In the genomic region with DNA sequence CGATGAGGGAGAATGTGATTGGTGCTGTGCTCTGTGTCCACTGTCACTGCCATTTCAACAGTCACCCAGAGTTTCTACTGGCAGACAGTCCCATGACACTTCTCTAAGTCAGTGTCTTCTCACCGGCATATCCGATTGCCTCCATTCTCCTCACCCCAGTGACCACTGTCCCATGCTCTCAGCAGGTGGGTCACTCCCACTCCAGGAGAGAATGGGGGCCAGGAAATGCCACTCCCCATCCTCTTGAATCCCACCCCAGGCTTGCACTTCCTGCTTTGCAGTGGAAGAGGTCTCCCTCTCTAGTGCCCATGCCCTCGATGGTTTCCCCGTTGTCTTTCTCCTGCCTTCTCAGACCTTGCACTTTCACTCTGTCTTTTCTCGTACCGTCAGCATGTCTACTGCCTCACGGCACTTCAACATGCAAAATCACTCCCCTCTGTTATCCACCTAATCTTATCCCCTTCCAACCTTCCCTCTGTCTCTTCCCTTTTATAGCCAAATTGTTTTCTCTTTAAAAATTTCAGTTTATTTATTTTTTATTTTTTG, we compare ENCODE assay signal across 16 cellular contexts. TPM values are rescaled to one million over a fixed set of nuclear protein-coding genes. Genes with fewer than 3 reads are reported as not detected.
DNase-seq lines count a peak whose midpoint lies in the region; ATAC-seq, FAIRE-seq and TF ChIP-seq lines count a peak whose summit lies in the region.
"Had no signal": no experiment of that assay in that cellular context is flagged by ENCODE, and none has a peak within 500 bp of the region (broad histone marks: within the 10 kb centered on the region; RNA-seq: fewer than 3 reads in every experiment).

No MANE protein-coding gene starts in this region.

- intact Hi-C loops in Right ventricle myocardium superior (cut with DNase I) (loop anchor here (10.0 kb wide), 1 partner anchor 113 kb away; no protein-coding TSS in a partner anchor), right cardiac atrium (cut with DNase I) (loop anchor here in 1 of 4 donors (5.0 kb wide), 1 partner anchor 50 kb away; no protein-coding TSS in a partner anchor), kidney (cut with DNase I) (no loop called here), testis (cut with DNase I; ENCODE audit: low total_unique reads) (no loop called here)
- intact Hi-C loops in activated CD4-positive, alpha-beta memory T cell treated with anti-CD3 and anti-CD28 coated beads for 36 hours (cut with micrococcal nuclease), result loop anchor here (5.0 to 10.0 kb wide), 2 partner anchors 113 to 540 kb away; no protein-coding TSS in a partner anchor

- POLR2A ChIA-PET in activated CD4-positive, alpha-beta memory T cell treated with anti-CD3 and anti-CD28 coated beads for 36 hours (lab: Charles Lee), result no interaction called here

- H3K36me3 Mint-ChIP-seq in activated CD4-positive, alpha-beta memory T cell treated with anti-CD3 and anti-CD28 coated beads for 36 hours, result peaks cover 19% of the 10 kb centered on the region

- 26% methylated on average over 8 of the region's 8 CpGs for WGBS in right cardiac atrium
- 47 to 48% methylated on average over 8 of the region's 8 CpGs for WGBS in testis, 2 donors

- TF ChIP-seq CTCF in kidney (IDR thresholded peaks at IDR 0.05; ENCODE audit: borderline replicate concordance, extremely low read depth, insufficient read depth) (no peak), testis (IDR thresholded peaks at IDR 0.05) (no peak)

- CTCF ChIA-PET in activated CD4-positive, alpha-beta memory T cell treated with anti-CD3 and anti-CD28 coated beads for 36 hours (lab: Charles Lee), result no interaction called here

- no peak for ATAC-seq in Right ventricle myocardium superior (ENCODE audit: poor library complexity)
- ATAC-seq in right cardiac atrium, result no peak
- ATAC-seq in HG02970 (IDR thresholded peaks at IDR 0.05; ENCODE audit: low FRiP score, unreplicated experiment), result no peak

- no peaks in the 10 kb centered on the region for H3K9me3 Mint-ChIP-seq in activated CD4-positive, alpha-beta memory T cell treated with anti-CD3 and anti-CD28 coated beads for 36 hours

- no peak overlapping the region for H3K4me3 Mint-ChIP-seq in activated CD4-positive, alpha-beta memory T cell treated with anti-CD3 and anti-CD28 coated beads for 36 hours

- peak overlapping the region; percentile 62 for H3K27ac Mint-ChIP-seq in activated CD4-positive, alpha-beta memory T cell treated with anti-CD3 and anti-CD28 coated beads for 36 hours

- DNase-seq in Right ventricle myocardium superior (peak; percentile 4), right cardiac atrium (no peak), kidney (peak; percentile 45), testis (peak; percentile 11), Kasumi-1 (lab: John Stamatoyannopoulos, UW) (no peak)
- DNase-seq in activated CD4-positive, alpha-beta memory T cell treated with anti-CD3 and anti-CD28 coated beads for 36 hours, result no peak
- DNase-seq in central memory CD4-positive, alpha-beta T cell, result no peak
- DNase-seq: activated CD4-positive, alpha-beta T cell treated with anti-CD3 and anti-CD28 coated beads, Interleukin-2, amount 50 U/mL, for 4 hours; brain microvascular endothelial cell; esophagus squamous epithelium; NCI-H446 treated with DMSO at 0.1 percent for 48 hours; SK-N-SH; stimulated activated CD4-positive, alpha-beta T cell treated with anti-CD3 and anti-CD28 coated beads, Interleukin-2, amount 100 ng/mL, for 48 hours had no signal

- FAIRE-seq in kidney (lab: Jason Lieb, UNC), result no peak
- FAIRE-seq: keratinocyte had no signal

- H3K4me1 Mint-ChIP-seq in activated CD4-positive, alpha-beta memory T cell treated with anti-CD3 and anti-CD28 coated beads for 36 hours (ENCODE audit: low read depth), result peaks cover 23% of the 10 kb centered on the region

- no peak overlapping the region for H3K9ac ChIP-seq in kidney (ENCODE audit: low read length in 2 of 2)
- H3K9ac ChIP-seq: SK-N-SH had no signal

- H3K36me3 ChIP-seq in kidney (ENCODE audit: control insufficient read depth in 1 of 2, insufficient read depth in 2 of 2, low read length in 2 of 2), result peaks cover 0 to 3% of the 10 kb centered on the region in 2 donors
- no peaks in the 10 kb centered on the region for H3K36me3 ChIP-seq in testis (ENCODE audit: low read depth, missing control alignments)
- H3K36me3 ChIP-seq: neutrophil had no signal

- H3K4me1 ChIP-seq in right cardiac atrium (ENCODE audit: control insufficient read depth, insufficient read depth, low read length), result peaks cover 3% of the 10 kb centered on the region
- peaks cover 0 to 4% of the 10 kb centered on the region in 2 donors for H3K4me1 ChIP-seq in kidney (ENCODE audit: control insufficient read depth in 1 of 2, insufficient read depth in 1 of 2, low read depth in 1 of 2, low read length in 2 of 2)
- peaks cover 7% of the 10 kb centered on the region for H3K4me1 ChIP-seq in testis

- H3K4me3 ChIP-seq in right cardiac atrium (ENCODE audit: low read length) (no peak overlapping the region), kidney (ENCODE audit: low read length in 2 of 2) (no peak overlapping the region), testis (no peak overlapping the region)
- H3K4me3 ChIP-seq: esophagus squamous epithelium had no signal

- H3K27me3 Mint-ChIP-seq in activated CD4-positive, alpha-beta memory T cell treated with anti-CD3 and anti-CD28 coated beads for 36 hours, result no peaks in the 10 kb centered on the region

- H3K9me3 ChIP-seq in right cardiac atrium (ENCODE audit: control insufficient read depth, low read length), result no peaks in the 10 kb centered on the region
- no peaks in the 10 kb centered on the region for H3K9me3 ChIP-seq in kidney (ENCODE audit: control insufficient read depth in 1 of 2, low read length in 2 of 2)
- no peaks in the 10 kb centered on the region for H3K9me3 ChIP-seq in testis
- H3K9me3 ChIP-seq: esophagus squamous epithelium, neutrophil, SK-N-SH had no signal

- H3K27ac ChIP-seq in right cardiac atrium (ENCODE audit: low read length), result no peak overlapping the region
- no peak overlapping the region for H3K27ac ChIP-seq in kidney (ENCODE audit: low read depth in 2 of 2, low read length in 2 of 2)
- H3K27ac ChIP-seq in testis, result no peak overlapping the region
- H3K27ac ChIP-seq: brain microvascular endothelial cell, neutrophil had no signal

- no peaks in the 10 kb centered on the region for H3K27me3 ChIP-seq in right cardiac atrium (ENCODE audit: control insufficient read depth, insufficient read depth)
- no peaks in the 10 kb centered on the region for H3K27me3 ChIP-seq in testis
- H3K27me3 ChIP-seq: brain microvascular endothelial cell, esophagus squamous epithelium, neutrophil had no signal

- no peak for TF ChIP-seq POLR2A in testis (IDR thresholded peaks at IDR 0.05)

RNA-seq across cellular contexts. Expression of gene EP400, which starts 2.2 kb away (rescaled TPM):
- total RNA-seq in Right ventricle myocardium superior, result 12.3 TPM
- total RNA-seq in right cardiac atrium, result 10 to 100 TPM; 15.5 to 21.6 (median 18.1) TPM
- 10.1 TPM for polyA plus RNA-seq in right cardiac atrium
- total RNA-seq in activated CD4-positive, alpha-beta memory T cell treated with anti-CD3 and anti-CD28 coated beads for 36 hours, result 10 to 100 TPM; 39.9 to 45.5 TPM
- 44.7 TPM for total RNA-seq in kidney
- polyA plus RNA-seq in kidney (ENCODE audit: insufficient read depth, low read depth, low replicate concordance), result 7.5 TPM
- total RNA-seq in testis, result 10 to 100 TPM; 69.4 to 83.0 TPM
- 44.2 TPM for polyA plus RNA-seq in testis (ENCODE audit: insufficient read depth, low read depth, low replicate concordance)

RNA-seq across cellular contexts. Expression of gene PUS1, which starts 18.5 kb away (rescaled TPM):
- total RNA-seq in Right ventricle myocardium superior (5.8 TPM), right cardiac atrium (10 to 100 TPM in 1 of 4 donors, 1 to 10 TPM in 3; 7.2 to 13.7 (median 7.9) TPM), kidney (28.8 TPM), testis (10 to 100 TPM; 25.2 to 26.0 TPM)
- polyA plus RNA-seq in right cardiac atrium (7.2 TPM), kidney (ENCODE audit: insufficient read depth, low read depth, low replicate concordance) (16.1 TPM), testis (ENCODE audit: insufficient read depth, low read depth, low replicate concordance) (16.9 TPM)
- total RNA-seq in activated CD4-positive, alpha-beta memory T cell treated with anti-CD3 and anti-CD28 coated beads for 36 hours, result 10 to 100 TPM; 48.6 to 53.9 TPM

RNA-seq across cellular contexts. Expression of gene ULK1, which starts 53.1 kb away (rescaled TPM):
- total RNA-seq in Right ventricle myocardium superior (49.8 TPM), right cardiac atrium (10 to 100 TPM; 33.4 to 51.3 (median 48.0) TPM), kidney (33.4 TPM), testis (10 to 100 TPM; 49.9 to 53.5 TPM)
- polyA plus RNA-seq in right cardiac atrium (29.4 TPM), kidney (ENCODE audit: insufficient read depth, low read depth, low replicate concordance) (11.4 TPM), testis (ENCODE audit: insufficient read depth, low read depth, low replicate concordance) (29.2 TPM)
- 10 to 100 TPM; 13.8 to 17.8 TPM for total RNA-seq in activated CD4-positive, alpha-beta memory T cell treated with anti-CD3 and anti-CD28 coated beads for 36 hours

Comparison
In these comparisons a context has a peak if more than half of its experiments do, and no peak if none do; other contexts are left out.
1. DNase-seq: peak in Right ventricle myocardium superior (single experiment), kidney (single experiment) and testis (single experiment); none in right cardiac atrium (0 of 3), activated CD4-positive, alpha-beta memory T cell treated with anti-CD3 and anti-CD28 coated beads for 36 hours (single experiment), central memory CD4-positive, alpha-beta T cell (single experiment) and Kasumi-1 (0 of 2).
2. intact Hi-C loops: an anchor here in Right ventricle myocardium superior (10.0 kb wide) and activated CD4-positive, alpha-beta memory T cell treated with anti-CD3 and anti-CD28 coated beads for 36 hours (5.0 to 10.0 kb wide); none called in kidney and testis.